7 cellular contexts compared by ENCODE assay signal in genomic region chr5:56415356-56415765, GRCh38.
A peak's percentile ranks its signal among the peaks of the same experiment; 100 is the strongest.
DNase-seq lines count a peak whose midpoint lies in the region; ATAC-seq and TF ChIP-seq lines count a peak whose summit lies in the region.

No MANE protein-coding gene starts in this region.

- no peak for TF ChIP-seq POLR2A in tibial nerve (IDR thresholded peaks at IDR 0.05)

- WGBS in tibial nerve, 2 donors = 72 to 81% methylated on average over 3 of the region's 3 CpGs

- H3K27me3 ChIP-seq in RWPE2 (ENCODE audit: insufficient read depth, poor library complexity, severe bottlenecking) (no peaks in the 10 kb centered on the region), tibial nerve (no peaks in the 10 kb centered on the region)

- POLR2A ChIA-PET in HEK293T (lab: Yijun Ruan, JAX) = no interaction called here

- ATAC-seq in GM18907 (IDR thresholded peaks at IDR 0.05; ENCODE audit: unreplicated experiment) (peak; percentile 87), HG02981 (IDR thresholded peaks at IDR 0.05; ENCODE audit: unreplicated experiment) (peak; percentile 78), RWPE2 (ENCODE audit: low read depth) (0 out of 3 replicates have a peak, but pooled peaks have one; percentile 41), left cardiac atrium (peak; percentile 77 to 78)

- H3K27ac ChIP-seq in RWPE2 (ENCODE audit: poor library complexity, severe bottlenecking) (no peak overlapping the region), tibial nerve (peak overlapping the region in 3 of 4 donors; percentile 36 to 65 (median 55))

- H3K36me3 ChIP-seq in RWPE2 (ENCODE audit: low read depth) = no peaks in the 10 kb centered on the region
- no peaks in the 10 kb centered on the region for H3K36me3 ChIP-seq in tibial nerve

- H3K9me3 ChIP-seq in RWPE2 (ENCODE audit: severe bottlenecking) (peaks cover 8% of the 10 kb centered on the region), tibial nerve (peaks cover 0 to 16% (median 2%) of the 10 kb centered on the region in 4 donors)

- intact Hi-C loops in left cardiac atrium (cut with DNase I) = no loop called here

- DNase-seq in RWPE2 (ENCODE audit: low spot score) (no peak), left cardiac atrium (peak; percentile 63), tibial nerve (ENCODE audit: low spot score in 2 of 2) (peak; percentile 26 to 64), NCI-H1092 treated with DMSO at 0.1 percent for 48 hours (lab: John Stamatoyannopoulos, UW) (no peak), HEK293T (ENCODE audit: extremely low spot score) (no peak)

- TF ChIP-seq EP300 in tibial nerve (IDR thresholded peaks at IDR 0.05) = peak in 1 of 2 donors; percentile 68

- H3K4me3 ChIP-seq in RWPE2 (ENCODE audit: severe bottlenecking) (no peak overlapping the region), tibial nerve (no peak overlapping the region)

- H3K4me1 ChIP-seq in RWPE2 (ENCODE audit: insufficient read depth, poor library complexity, severe bottlenecking) (no peaks in the 10 kb centered on the region), tibial nerve (peaks cover 0 to 48% (median 18%) of the 10 kb centered on the region in 4 donors)

- TF ChIP-seq CTCF in RWPE2 (IDR thresholded peaks at IDR 0.05; ENCODE audit: poor library complexity, severe bottlenecking) = no peak
- no peak for TF ChIP-seq CTCF in tibial nerve (IDR thresholded peaks at IDR 0.05)

- CTCF ChIA-PET in HEK293T (lab: Yijun Ruan, JAX) = no interaction called here

TF ChIP-seq in HEK293T, 16 proteins besides CTCF, POLR2A, EP300 and RAD21:
- TF ChIP-seq NFRKB (IDR thresholded peaks at IDR 0.05) (no peak), ELF4 (IDR thresholded peaks at IDR 0.05) (no peak), TARDBP (IDR thresholded peaks at IDR 0.05) (no peak), L3MBTL2 (conservative IDR thresholded peaks at IDR 0.05) (no peak), ZNF384 (IDR thresholded peaks at IDR 0.05) (no peak), SP1 (IDR thresholded peaks at IDR 0.05) (no peak), CTBP1 (IDR thresholded peaks at IDR 0.05; ENCODE audit: borderline replicate concordance) (no peak), LEF1 (IDR thresholded peaks at IDR 0.05; ENCODE audit: borderline replicate concordance) (no peak), FOXM1 (IDR thresholded peaks at IDR 0.05; ENCODE audit: borderline replicate concordance) (no peak), HDGF (IDR thresholded peaks at IDR 0.05; ENCODE audit: borderline replicate concordance) (no peak), FOXA1 (IDR thresholded peaks at IDR 0.05) (no peak), SUZ12 (IDR thresholded peaks at IDR 0.05) (no peak), FOXK2 (IDR thresholded peaks at IDR 0.05) (no peak), ARNT (IDR thresholded peaks at IDR 0.05) (no peak), BHLHE40 (IDR thresholded peaks at IDR 0.05; ENCODE audit: borderline replicate concordance) (no peak)
- TF ChIP-seq, protein P1, sequence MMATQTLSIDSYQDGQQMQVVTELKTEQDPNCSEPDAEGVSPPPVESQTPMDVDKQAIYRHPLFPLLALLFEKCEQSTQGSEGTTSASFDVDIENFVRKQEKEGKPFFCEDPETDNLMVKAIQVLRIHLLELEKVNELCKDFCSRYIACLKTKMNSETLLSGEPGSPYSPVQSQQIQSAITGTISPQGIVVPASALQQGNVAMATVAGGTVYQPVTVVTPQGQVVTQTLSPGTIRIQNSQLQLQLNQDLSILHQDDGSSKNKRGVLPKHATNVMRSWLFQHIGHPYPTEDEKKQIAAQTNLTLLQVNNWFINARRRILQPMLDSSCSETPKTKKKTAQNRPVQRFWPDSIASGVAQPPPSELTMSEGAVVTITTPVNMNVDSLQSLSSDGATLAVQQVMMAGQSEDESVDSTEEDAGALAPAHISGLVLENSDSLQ (IDR thresholded peaks at IDR 0.05) = no peak

Comparison
In these comparisons a context has a peak if more than half of its experiments do, and no peak if none do; other contexts are left out.
1. DNase-seq: peak in left cardiac atrium (single experiment) and tibial nerve (2 of 2); none in RWPE2 (single experiment), NCI-H1092 treated with DMSO at 0.1 percent for 48 hours (single experiment) and HEK293T (single experiment).
2. Peak in every context shown above with its lines, with median percentiles within 50 percentile points of each other: ATAC-seq.